Comparison of ENCODE assay signal across 22 cellular contexts in the genomic region with DNA sequence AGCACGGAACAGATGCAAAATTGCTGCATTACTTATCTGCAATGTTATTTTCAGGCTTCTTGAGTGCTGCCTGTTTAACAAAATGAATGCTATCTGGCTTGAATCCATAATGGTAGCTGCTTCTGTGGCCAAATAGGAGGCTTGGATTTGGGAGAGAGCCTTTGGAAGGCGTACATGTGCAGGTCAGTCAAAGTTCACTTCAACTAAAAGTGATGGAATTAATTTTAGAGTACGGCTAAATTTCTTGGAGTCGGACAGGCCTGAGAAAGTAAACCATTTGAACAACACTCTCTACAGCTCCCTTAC.
A peak's percentile ranks its signal among the peaks of the same experiment; 100 is the strongest.
DNase-seq lines count a peak whose midpoint lies in the region; ATAC-seq and TF ChIP-seq lines count a peak whose summit lies in the region.
"Had no signal": no experiment of that assay in that cellular context is flagged by ENCODE, and none has a peak within 500 bp of the region (broad histone marks: within the 10 kb centered on the region; RNA-seq: fewer than 3 reads in every experiment).

No MANE protein-coding gene starts in this region.

- H3K79me2 ChIP-seq in Loucy (ENCODE audit: insufficient read depth, low read length) (no peaks in the 10 kb centered on the region), PC-3 (ENCODE audit: low read length) (no peaks in the 10 kb centered on the region)

- H3K4me1 ChIP-seq in right atrium auricular region (peaks cover 0 to 14% of the 10 kb centered on the region in 2 donors), Loucy (ENCODE audit: insufficient read depth, low read length, poor library complexity, severe bottlenecking) (peaks cover 24% of the 10 kb centered on the region), PC-3 (ENCODE audit: insufficient read depth, low read length) (no peaks in the 10 kb centered on the region)
- H3K4me1 ChIP-seq: Caco-2 had no signal

- no peak overlapping the region for H3K4me3 Mint-ChIP-seq in dendritic cell treated with granulocyte-macrophage colony-stimulating factor and Interleukin-4, amounts not matched to agents 40 ng/mL and 50 ng/mL, for 4 days
- H3K4me3 Mint-ChIP-seq in nephron, result no peak overlapping the region
- H3K4me3 Mint-ChIP-seq: B cell; CD8-positive, alpha-beta T cell had no signal

- TF ChIP-seq CTCF in right atrium auricular region (IDR thresholded peaks at IDR 0.05), result no peak
- TF ChIP-seq CTCF in Loucy (conservative IDR thresholded peaks at IDR 0.05; ENCODE audit: low read length), result no peak
- TF ChIP-seq CTCF in nephron (IDR thresholded peaks at IDR 0.05; ENCODE audit: unreplicated experiment in 3 of 3), result no peak
- TF ChIP-seq CTCF in PC-3 (conservative IDR thresholded peaks at IDR 0.05; ENCODE audit: low read depth, low read length), result no peak

- H2AFZ ChIP-seq in Loucy (ENCODE audit: low read length) (peak overlapping the region; percentile 73; the same call in 1 of the 2 replicates), PC-3 (ENCODE audit: low read length) (no peak overlapping the region)

- intact Hi-C loops in Right ventricle myocardium inferior (cut with DNase I) (no loop called here), PC-3 (cut with micrococcal nuclease) (no loop called here)
- intact Hi-C loops in dendritic cell treated with granulocyte-macrophage colony-stimulating factor and Interleukin-4, amounts not matched to agents 40 ng/mL and 50 ng/mL, for 4 days (cut with micrococcal nuclease), result no loop called here

- H3K9me3 ChIP-seq in right atrium auricular region (no peaks in the 10 kb centered on the region), Loucy (ENCODE audit: insufficient read depth, low read depth, low read length) (no peaks in the 10 kb centered on the region), PC-3 (ENCODE audit: low read length) (no peaks in the 10 kb centered on the region)
- H3K9me3 ChIP-seq: Caco-2 had no signal

- peaks cover 25% of the 10 kb centered on the region for H3K4me1 Mint-ChIP-seq in dendritic cell treated with granulocyte-macrophage colony-stimulating factor and Interleukin-4, amounts not matched to agents 40 ng/mL and 50 ng/mL, for 4 days (ENCODE audit: low read depth)
- H3K4me1 Mint-ChIP-seq in nephron, result peaks cover 30% of the 10 kb centered on the region
- H3K4me1 Mint-ChIP-seq: B cell had no signal

- H3K4me3 ChIP-seq in right atrium auricular region (no peak overlapping the region), Loucy (ENCODE audit: low read length, poor library complexity, severe bottlenecking) (no peak overlapping the region), PC-3 (ENCODE audit: low read length) (no peak overlapping the region)
- H3K4me3 ChIP-seq: SK-N-MC had no signal

- H3K27me3 ChIP-seq in right atrium auricular region (no peaks in the 10 kb centered on the region), Loucy (ENCODE audit: insufficient read depth, low read length, poor library complexity, severe bottlenecking) (no peaks in the 10 kb centered on the region), PC-3 (ENCODE audit: low read length) (no peaks in the 10 kb centered on the region)

- H4K20me1 ChIP-seq in Loucy (ENCODE audit: insufficient read depth, low read length, poor library complexity, severe bottlenecking) (no peaks in the 10 kb centered on the region), PC-3 (ENCODE audit: low read length) (no peaks in the 10 kb centered on the region)

- H3K27ac ChIP-seq in right atrium auricular region, result no peak overlapping the region
- no peak overlapping the region for H3K27ac ChIP-seq in PC-3 (ENCODE audit: low read length)
- H3K27ac ChIP-seq: 22Rv1, C4-2B, RWPE1, SK-N-MC had no signal

- H3K27ac Mint-ChIP-seq in dendritic cell treated with granulocyte-macrophage colony-stimulating factor and Interleukin-4, amounts not matched to agents 40 ng/mL and 50 ng/mL, for 4 days, result peak overlapping the region; percentile 30
- peak overlapping the region; percentile 18 to 75 (median 26) for H3K27ac Mint-ChIP-seq in nephron
- H3K27ac Mint-ChIP-seq: B cell; CD8-positive, alpha-beta T cell had no signal

- no TSS peak for BruUV-seq in PC-3 (replicated peaks; lab: Mats Ljungman, UMichigan)

- peak; percentile 39 for ATAC-seq in Right ventricle myocardium inferior
- no peak for ATAC-seq in HG02870 (IDR thresholded peaks at IDR 0.05; ENCODE audit: unreplicated experiment)
- no peak for ATAC-seq in GM19467 (IDR thresholded peaks at IDR 0.05; ENCODE audit: unreplicated experiment)
- ATAC-seq in PC-3, result no peak
- ATAC-seq: CD8-positive, alpha-beta T cell; HCT116; Panc1 had no signal

- POLR2A ChIA-PET in PC-3 (lab: Charles Lee; ENCODE audit: unreplicated experiment), result no interaction called here

- no peaks in the 10 kb centered on the region for H3K27me3 Mint-ChIP-seq in dendritic cell treated with granulocyte-macrophage colony-stimulating factor and Interleukin-4, amounts not matched to agents 40 ng/mL and 50 ng/mL, for 4 days
- H3K27me3 Mint-ChIP-seq in nephron (ENCODE audit: low read depth), result peaks cover 4% of the 10 kb centered on the region
- H3K27me3 Mint-ChIP-seq: B cell had no signal

- CTCF ChIA-PET in PC-3 (lab: Charles Lee), result no interaction called here

- H3F3A ChIP-seq in Loucy (ENCODE audit: low read depth) (no peaks in the 10 kb centered on the region), PC-3 (ENCODE audit: low read length, unreplicated experiment) (no peaks in the 10 kb centered on the region)

- DNase-seq in Right ventricle myocardium inferior (ENCODE audit: missing footprints), result no peak
- no peak for DNase-seq in right atrium auricular region (ENCODE audit: low spot score)
- no peak for DNase-seq in PC-3
- DNase-seq: Caco-2; CD8-positive, alpha-beta T cell; DMS79 treated with DMSO at 0.1 percent for 48 hours; KG1; NCI-H2029; NCI-H526 treated with DMSO at 0.1 percent for 48 hours; SIG-M5 had no signal

- no peak overlapping the region for H3K9ac ChIP-seq in Loucy (ENCODE audit: low read depth, low read length, poor library complexity, severe bottlenecking)
- no peak overlapping the region for H3K9ac ChIP-seq in PC-3 (ENCODE audit: low read length)

- H3K4me2 ChIP-seq in Loucy (ENCODE audit: low read depth, low read length, poor library complexity, severe bottlenecking) (no peak overlapping the region), PC-3 (ENCODE audit: low read length) (no peak overlapping the region)

- H3K9me2 ChIP-seq in Loucy (replicated peaks; ENCODE audit: low read depth, low read length) (no peaks in the 10 kb centered on the region), PC-3 (replicated peaks; ENCODE audit: low read length) (no peaks in the 10 kb centered on the region)

- H3K36me3 ChIP-seq in right atrium auricular region, result no peaks in the 10 kb centered on the region
- no peaks in the 10 kb centered on the region for H3K36me3 ChIP-seq in Loucy (ENCODE audit: insufficient read depth, low read length)
- no peaks in the 10 kb centered on the region for H3K36me3 ChIP-seq in PC-3 (ENCODE audit: low read depth, low read length)

- H3K36me3 Mint-ChIP-seq in dendritic cell treated with granulocyte-macrophage colony-stimulating factor and Interleukin-4, amounts not matched to agents 40 ng/mL and 50 ng/mL, for 4 days (ENCODE audit: low read depth), result no peaks in the 10 kb centered on the region
- no peaks in the 10 kb centered on the region for H3K36me3 Mint-ChIP-seq in nephron (ENCODE audit: low read depth)
- H3K36me3 Mint-ChIP-seq: CD8-positive, alpha-beta T cell had no signal

- no peaks in the 10 kb centered on the region for H3K9me3 Mint-ChIP-seq in dendritic cell treated with granulocyte-macrophage colony-stimulating factor and Interleukin-4, amounts not matched to agents 40 ng/mL and 50 ng/mL, for 4 days
- no peaks in the 10 kb centered on the region for H3K9me3 Mint-ChIP-seq in nephron
- H3K9me3 Mint-ChIP-seq: CD8-positive, alpha-beta T cell had no signal
